ENCODE assay signal across 9 cellular contexts in the genomic region with DNA sequence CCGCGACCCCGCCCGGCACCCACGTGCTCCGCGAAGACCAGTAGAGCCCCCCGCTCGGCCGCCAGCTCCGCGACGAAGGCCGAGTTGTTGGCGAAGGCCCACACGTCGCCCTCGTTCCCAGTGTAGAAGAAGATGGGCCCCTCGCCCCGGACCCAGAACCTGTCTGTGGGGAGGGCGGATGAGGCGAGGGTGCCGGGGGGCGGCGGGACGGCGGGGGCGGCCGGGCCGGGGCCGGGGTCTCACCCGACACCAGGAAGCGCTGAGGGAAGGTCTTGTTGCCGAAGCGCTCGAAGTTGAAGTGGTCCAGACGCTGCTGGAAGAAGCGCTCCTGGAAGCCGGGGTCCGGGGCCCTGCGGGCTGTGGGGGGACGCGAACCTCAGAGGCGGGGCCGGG. TPM values are rescaled to one million over a fixed set of nuclear protein-coding genes. Genes with fewer than 3 reads are reported as not detected.
DNase-seq lines count a peak whose midpoint lies in the region; ATAC-seq, FAIRE-seq and TF ChIP-seq lines count a peak whose summit lies in the region.
"Had no signal": no experiment of that assay in that cellular context is flagged by ENCODE, and none has a peak within 500 bp of the region (broad histone marks: within the 10 kb centered on the region; RNA-seq: fewer than 3 reads in every experiment).

No MANE protein-coding gene starts in this region.

- H3K27me3 Mint-ChIP-seq in activated naive CD4-positive, alpha-beta T cell treated with anti-CD3 and anti-CD28 coated beads for 36 hours (ENCODE audit: low read depth): no peaks in the 10 kb centered on the region

- H3K4me3 Mint-ChIP-seq in activated naive CD4-positive, alpha-beta T cell treated with anti-CD3 and anti-CD28 coated beads for 36 hours: peak overlapping the region; percentile 66

- H3K9me3 Mint-ChIP-seq in activated naive CD4-positive, alpha-beta T cell treated with anti-CD3 and anti-CD28 coated beads for 36 hours: no peaks in the 10 kb centered on the region

- no CpG with 5 or more reads among the region's 45 CpGs for WGBS in gastroesophageal sphincter (ENCODE audit: low coverage in 1 of 2), 2 donors

- no peak overlapping the region for H3K27ac ChIP-seq in SJCRH30
- peak overlapping the region in 2 of 4 donors; percentile 48 to 74 for H3K27ac ChIP-seq in gastroesophageal sphincter

- H3K4me3 ChIP-seq in SJCRH30: peak overlapping the region; percentile 62
- peak overlapping the region; percentile 40 to 86 for H3K4me3 ChIP-seq in gastroesophageal sphincter

- TF ChIP-seq CTCF in gastroesophageal sphincter (IDR thresholded peaks at IDR 0.05): no peak

- peaks cover 5% of the 10 kb centered on the region; the same call in 1 of the 2 replicates for H3K36me3 ChIP-seq in SJCRH30
- H3K36me3 ChIP-seq in gastroesophageal sphincter: peaks cover 0 to 42% of the 10 kb centered on the region in 2 donors

- TF ChIP-seq EP300 in gastroesophageal sphincter (IDR thresholded peaks at IDR 0.05): no peak

- intact Hi-C loops in activated naive CD4-positive, alpha-beta T cell treated with anti-CD3 and anti-CD28 coated beads for 36 hours (cut with micrococcal nuclease): loop anchor here (1.0 kb wide), 1 partner anchor 19 kb away; no protein-coding TSS in a partner anchor

- peaks cover 14% of the 10 kb centered on the region; the same call in 1 of the 2 replicates for H3K27me3 ChIP-seq in SJCRH30
- H3K27me3 ChIP-seq in gastroesophageal sphincter: no peaks in the 10 kb centered on the region

- no peak overlapping the region for H3K27ac Mint-ChIP-seq in activated naive CD4-positive, alpha-beta T cell treated with anti-CD3 and anti-CD28 coated beads for 36 hours

- H3K36me3 Mint-ChIP-seq in activated naive CD4-positive, alpha-beta T cell treated with anti-CD3 and anti-CD28 coated beads for 36 hours (ENCODE audit: low read depth): peaks cover 6% of the 10 kb centered on the region

- ATAC-seq in gastroesophageal sphincter: peak; percentile 8
- ATAC-seq in stimulated activated naive CD8-positive, alpha-beta T cell treated with anti-CD3 and anti-CD28 coated beads, Interleukin-15, Interleukin-2, amounts not matched to agents 100 U/mL and 50 U/mL, for 24 hours: peak; percentile 1

- TF ChIP-seq POLR2A in gastroesophageal sphincter (IDR thresholded peaks at IDR 0.05): no peak
- no peak for TF ChIP-seq POLR2A in GM12891 (IDR thresholded peaks at IDR 0.05; ENCODE audit: low read depth, low read length)

- H3K4me1 Mint-ChIP-seq in activated naive CD4-positive, alpha-beta T cell treated with anti-CD3 and anti-CD28 coated beads for 36 hours (ENCODE audit: low read depth): peaks cover 11% of the 10 kb centered on the region

- H3K4me1 ChIP-seq in SJCRH30 (peaks cover 8% of the 10 kb centered on the region; the same call in 1 of the 2 replicates), gastroesophageal sphincter (peaks cover 0 to 21% (median 11%) of the 10 kb centered on the region in 3 donors)

- DNase-seq in activated naive CD4-positive, alpha-beta T cell treated with anti-CD3 and anti-CD28 coated beads for 36 hours: no peak
- DNase-seq in activated naive CD4-positive, alpha-beta T cell treated with anti-CD3 and anti-CD28 coated beads, Interleukin-2, amount 50 U/mL, for 16 hours: no peak
- DNase-seq in SJCRH30: no peak
- no peak for DNase-seq in stimulated activated naive CD8-positive, alpha-beta T cell treated with anti-CD3 and anti-CD28 coated beads, Interleukin-15, Interleukin-2, amounts not matched to agents 100 U/mL and 50 U/mL, for 24 hours
- no peak for DNase-seq in superior temporal gyrus (ENCODE audit: extremely low spot score)
- no peak for DNase-seq in activated CD8-positive, alpha-beta memory T cell treated with anti-CD3 and anti-CD28 coated beads, Interleukin-2, amount 50 U/mL, for 4 hours
- DNase-seq in GM12891 (ENCODE audit: insufficient read length, low spot score): no peak

- no peak for FAIRE-seq in GM12891 (lab: Jason Lieb, UNC)
- FAIRE-seq: colon had no signal

- no peaks in the 10 kb centered on the region for H3K9me3 ChIP-seq in SJCRH30 (replicated peaks)
- no peaks in the 10 kb centered on the region for H3K9me3 ChIP-seq in gastroesophageal sphincter

- CTCF ChIA-PET in activated naive CD4-positive, alpha-beta T cell treated with anti-CD3 and anti-CD28 coated beads for 36 hours (lab: Charles Lee): interaction anchor here (1.3 to 1.4 kb wide), 3 partner anchors 46 to 113 kb away, joined by 3 to 5 read pairs (median 4); partner anchors contain the start of gene RNF224

TF ChIP-seq in GM12891, 5 proteins besides CTCF, POLR2A, EP300 and RAD21:
- no peak for TF ChIP-seq POU2F2 (IDR thresholded peaks at IDR 0.05; ENCODE audit: low read depth, low read length)
- no peak for TF ChIP-seq PAX5 (IDR thresholded peaks at IDR 0.05; ENCODE audit: insufficient read depth, low read length, severe bottlenecking)
- no peak for TF ChIP-seq SPI1 (IDR thresholded peaks at IDR 0.05; ENCODE audit: low read depth, low read length)
- TF ChIP-seq POLR2AphosphoS5 (IDR thresholded peaks at IDR 0.05; ENCODE audit: low read depth, low read length): no peak
- TF ChIP-seq TAF1 (IDR thresholded peaks at IDR 0.05; ENCODE audit: low read depth, low read length): no peak

RNA-seq across cellular contexts. Expression of gene DPP7, which starts 0.3 kb away (rescaled TPM):
- total RNA-seq in activated naive CD4-positive, alpha-beta T cell treated with anti-CD3 and anti-CD28 coated beads for 36 hours: 100 to 1,000 TPM; 162 to 167 TPM
- 12.6 and 13.4 TPM in 2 replicates for total RNA-seq in SJCRH30 (2014; rRNA removed; shearing (Covaris generic))
- total RNA-seq in gastroesophageal sphincter: 100 to 1,000 TPM in 3 of 4 donors, 10 to 100 TPM in 1; 74.5 to 124 (median 111) TPM
- 118 TPM for polyA plus RNA-seq in GM12891 (2012; ENCODE audit: low read depth, missing spikeins)

RNA-seq across cellular contexts. Expression of gene GRIN1, which starts 24.7 kb away (rescaled TPM):
- total RNA-seq in activated naive CD4-positive, alpha-beta T cell treated with anti-CD3 and anti-CD28 coated beads for 36 hours: under 1 TPM in 1 of 2 experiments, not detected in 1; 0.35 TPM
- total RNA-seq in SJCRH30 (2014; rRNA removed; shearing (Covaris generic)): 0.49 and 2.0 TPM in 2 replicates
- total RNA-seq in gastroesophageal sphincter: under 1 TPM in 2 of 4 donors, not detected in 2; 0.08 to 0.13 TPM
- polyA plus RNA-seq in GM12891 (2012; ENCODE audit: low read depth, missing spikeins): 0.23 TPM

RNA-seq across cellular contexts. Expression of gene MAN1B1, which starts 27.4 kb away (rescaled TPM):
- 10 to 100 TPM; 18.7 to 18.9 TPM for total RNA-seq in activated naive CD4-positive, alpha-beta T cell treated with anti-CD3 and anti-CD28 coated beads for 36 hours
- 38.4 and 42.6 TPM in 2 replicates for total RNA-seq in SJCRH30 (2014; rRNA removed; shearing (Covaris generic))
- total RNA-seq in gastroesophageal sphincter: 10 to 100 TPM; 26.1 to 30.2 (median 29.3) TPM
- 20.4 TPM for polyA plus RNA-seq in GM12891 (2012; ENCODE audit: low read depth, missing spikeins)

RNA-seq across cellular contexts. Expression of gene UAP1L1, which starts 36.9 kb away (rescaled TPM):
- total RNA-seq in activated naive CD4-positive, alpha-beta T cell treated with anti-CD3 and anti-CD28 coated beads for 36 hours: 1 to 10 TPM; 2.6 to 3.4 TPM
- total RNA-seq in SJCRH30 (2014; rRNA removed; shearing (Covaris generic)): 12.6 and 13.8 TPM in 2 replicates
- 1 to 10 TPM; 4.2 to 7.3 (median 6.0) TPM for total RNA-seq in gastroesophageal sphincter
- 6.3 TPM for polyA plus RNA-seq in GM12891 (2012; ENCODE audit: low read depth, missing spikeins)

RNA-seq across cellular contexts. Expression of gene SAPCD2, which starts 43.9 kb away (rescaled TPM):
- total RNA-seq in activated naive CD4-positive, alpha-beta T cell treated with anti-CD3 and anti-CD28 coated beads for 36 hours: 1 to 10 TPM; 3.8 to 3.9 TPM
- total RNA-seq in SJCRH30 (2014; rRNA removed; shearing (Covaris generic)): 69.7 and 71.0 TPM in 2 replicates
- total RNA-seq in gastroesophageal sphincter: 1 to 10 TPM in 1 of 4 donors, under 1 TPM in 3; 0.13 to 1.3 (median 0.19) TPM
- 1.3 TPM for polyA plus RNA-seq in GM12891 (2012; ENCODE audit: low read depth, missing spikeins)
